8 cellular contexts compared by ENCODE assay signal in the genomic region with DNA sequence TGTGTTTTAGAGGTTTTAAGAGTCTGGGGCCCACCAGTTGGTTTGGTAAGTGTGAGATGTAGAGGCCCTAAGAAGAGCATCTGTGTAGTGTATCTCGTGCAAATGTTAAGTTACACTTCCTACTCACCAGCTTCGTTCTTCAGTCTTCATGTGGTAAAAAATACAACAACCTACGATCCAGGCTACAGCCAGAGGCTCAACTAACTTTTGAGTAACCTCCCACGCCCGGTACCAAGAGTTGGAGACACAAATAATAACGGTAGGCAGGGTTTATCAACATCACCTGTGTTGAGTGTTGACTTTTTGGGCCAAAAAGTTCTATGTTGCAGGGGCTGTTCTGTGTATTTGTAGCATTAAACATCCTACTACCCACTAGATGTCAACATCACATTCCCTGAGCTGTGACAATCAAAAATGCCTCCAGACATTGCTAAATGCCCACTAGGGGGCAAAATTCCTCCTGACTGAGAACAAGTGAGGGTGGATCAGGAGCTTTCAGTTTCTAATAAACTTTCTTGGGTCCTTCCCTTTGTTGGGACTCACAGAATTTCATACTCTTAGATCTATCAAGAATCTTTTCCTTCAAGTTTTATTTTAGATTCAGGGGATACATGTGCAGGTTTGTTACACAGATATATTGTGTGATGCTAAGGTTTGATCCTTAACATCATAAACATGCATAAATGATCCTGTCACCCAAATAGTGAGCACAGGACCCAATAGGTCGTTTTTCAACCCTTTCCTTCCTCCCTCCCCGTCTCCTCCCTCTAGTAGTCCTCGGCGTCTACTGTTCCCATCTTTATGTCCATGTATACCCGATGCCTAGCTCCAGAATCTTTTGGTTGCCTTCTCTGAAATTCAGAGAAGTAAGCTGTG.
DNase-seq lines count a peak whose midpoint lies in the region; FAIRE-seq and TF ChIP-seq lines count a peak whose summit lies in the region.

No MANE protein-coding gene starts in this region.

- WGBS in mammary epithelial cell (ENCODE audit: low coverage, missing lambda C conversion rate) = 71% methylated on average over 11 of the region's 11 CpGs

- in situ Hi-C loops in mammary epithelial cell (cut with MboI; ENCODE audit: low sequenced_read_pairs in 2 of 2) = loop anchor here (5.0 to 25.0 kb wide), 4 partner anchors 96 to 304 kb away; partner anchors contain the start of gene SLC2A13 (in 1 of the 2)

- no peak overlapping the region for H3K27ac ChIP-seq in mammary epithelial cell (ENCODE audit: insufficient read depth, low read depth, low read length)
- no peak overlapping the region for H3K27ac ChIP-seq in keratinocyte (ENCODE audit: control insufficient read depth, insufficient read depth, low read length)

- no peak overlapping the region for H3K27ac Mint-ChIP-seq in T-helper 2 cell treated with Interferon-gamma antibody and Interleukin-4, amounts not matched to agents 5 μg/mL and 100 μg/mL, for 36 hours

- H3K4me3 Mint-ChIP-seq in T-helper 2 cell treated with Interferon-gamma antibody and Interleukin-4, amounts not matched to agents 5 μg/mL and 100 μg/mL, for 36 hours = peak overlapping the region; percentile 57

- H3K9me3 Mint-ChIP-seq in T-helper 2 cell treated with Interferon-gamma antibody and Interleukin-4, amounts not matched to agents 5 μg/mL and 100 μg/mL, for 36 hours = no peaks in the 10 kb centered on the region

- H3K36me3 ChIP-seq in MG63 = no peaks in the 10 kb centered on the region
- H3K36me3 ChIP-seq in mammary epithelial cell (ENCODE audit: insufficient read depth, low read length) = no peaks in the 10 kb centered on the region
- no peaks in the 10 kb centered on the region for H3K36me3 ChIP-seq in keratinocyte (ENCODE audit: control insufficient read depth in 2 of 2, extremely low read depth in 1 of 2, insufficient read depth in 2 of 2, low read length in 2 of 2)

- no peak overlapping the region for H3K9ac ChIP-seq in mammary epithelial cell (ENCODE audit: insufficient read depth, low read length)
- H3K9ac ChIP-seq in keratinocyte (ENCODE audit: control insufficient read depth, extremely low read depth, insufficient read depth, low read length) = no peak overlapping the region

- POLR2A ChIA-PET in HEK293T (lab: Yijun Ruan, JAX) = interaction anchor here (1.1 to 1.4 kb wide), 2 partner anchors 93 to 95 kb away, joined by 3 to 5 read pairs; partner anchors contain the start of gene SLC2A13

- no TSS peak for BruUV-seq in mammary epithelial cell (replicated peaks; lab: Mats Ljungman, UMichigan)

- peak; percentile 60 for FAIRE-seq in keratinocyte (lab: Jason Lieb, UNC)

- H3K4me1 ChIP-seq in mammary epithelial cell (ENCODE audit: insufficient read depth, low read length) = peaks cover 6% of the 10 kb centered on the region
- no peaks in the 10 kb centered on the region for H3K4me1 ChIP-seq in keratinocyte (ENCODE audit: control insufficient read depth, extremely low read depth, insufficient read depth, low read length)

- H3K27me3 Mint-ChIP-seq in T-helper 2 cell treated with Interferon-gamma antibody and Interleukin-4, amounts not matched to agents 5 μg/mL and 100 μg/mL, for 36 hours (ENCODE audit: low read depth) = no peaks in the 10 kb centered on the region

- TF ChIP-seq CTCF in mammary epithelial cell (conservative IDR thresholded peaks at IDR 0.05 in 1 of 2, IDR thresholded peaks at IDR 0.05 in 1 of 2; ENCODE audit: extremely low read depth in 1 of 2, insufficient read depth in 1 of 2, low read depth in 1 of 2, low read length in 2 of 2) (peak; percentile 74 to 86), keratinocyte (optimal IDR thresholded peaks at IDR 0.05 in 1 of 3, IDR thresholded peaks at IDR 0.05 in 1 of 3, conservative IDR thresholded peaks at IDR 0.05 in 1 of 3; ENCODE audit: extremely low read depth in 1 of 3, insufficient read depth in 2 of 3, low read length in 3 of 3) (peak; percentile 66 to 82 (median 72))

- no peaks in the 10 kb centered on the region for H3K9me1 ChIP-seq in keratinocyte (ENCODE audit: control insufficient read depth, extremely low read depth, insufficient read depth, low read length)

- DNase-seq in activated T-cell treated with anti-CD3 and anti-CD28 coated beads for 1 hour (ENCODE audit: low read depth) (peak; percentile 36), HEK293T (ENCODE audit: extremely low spot score) (peak; percentile 55), MG63 (peak; percentile 17), mammary epithelial cell (peak; percentile 64), keratinocyte (ENCODE audit: low read depth, low spot score) (no peak)
- DNase-seq in activated T-cell treated with anti-CD3 and anti-CD28 coated beads, Interleukin-2, amount 50 U/mL, for 1 hour = no peak
- peak; percentile 47 for DNase-seq in T-helper 2 cell treated with Interferon-gamma antibody and Interleukin-4, amounts not matched to agents 5 μg/mL and 100 μg/mL, for 36 hours (ENCODE audit: low spot score)
- peak; percentile 63 for DNase-seq in stimulated activated CD4-positive, alpha-beta T cell treated with anti-CD3 and anti-CD28 coated beads, Interleukin-4, amount 100 ng/mL, for 24 hours

- CTCF ChIA-PET in HEK293T (lab: Yijun Ruan, JAX) (interaction anchor here (0.7 to 1.8 kb wide), 14 partner anchors 10 to 113 kb away, joined by 3 to 13 read pairs (median 4); partner anchors contain the start of gene SLC2A13), mammary epithelial cell (lab: Charles Lee; ENCODE audit: low non-redundant PET) (interaction anchor here (0.6 to 0.7 kb wide), 6 partner anchors 16 to 910 kb away, joined by 3 to 4 read pairs (median 3); partner anchors contain the start of gene SLC2A13)

- H2AFZ ChIP-seq in mammary epithelial cell (ENCODE audit: low read depth, low read length) (peak overlapping the region; percentile 66), keratinocyte (ENCODE audit: control insufficient read depth, low read length) (peak overlapping the region; percentile 69)

- H3K27me3 ChIP-seq in MG63 (no peaks in the 10 kb centered on the region), mammary epithelial cell (ENCODE audit: insufficient read depth, low read length) (no peaks in the 10 kb centered on the region), keratinocyte (ENCODE audit: control insufficient read depth, extremely low read depth, insufficient read depth, low read length) (no peaks in the 10 kb centered on the region)

- dilution Hi-C loops in mammary epithelial cell (cut with HindIII; ENCODE audit: low sequenced_read_pairs) (no loop called here), keratinocyte (cut with MboI; ENCODE audit: extremely low pct_ligation_motif_present, low sequenced_read_pairs) (no loop called here)

- H4K20me1 ChIP-seq in mammary epithelial cell (ENCODE audit: insufficient read depth, low read length) (no peaks in the 10 kb centered on the region), keratinocyte (ENCODE audit: control insufficient read depth, extremely low read depth, insufficient read depth, low read length) (no peaks in the 10 kb centered on the region)

- H3K4me3 ChIP-seq in MG63 (no peak overlapping the region), mammary epithelial cell (replicated peaks in 1 of 3; ENCODE audit: insufficient read depth in 1 of 3, low read depth in 2 of 3, low read length in 3 of 3) (no peak overlapping the region), keratinocyte (ENCODE audit: control insufficient read depth in 2 of 3, extremely low read depth in 1 of 3, insufficient read depth in 2 of 3, low read depth in 1 of 3, low read length in 3 of 3) (no peak overlapping the region)

- intact Hi-C loops in mammary epithelial cell (cut with micrococcal nuclease) = loop anchor here (1.0 kb wide), 2 partner anchors 96 to 302 kb away; no protein-coding TSS in a partner anchor

- H3K4me2 ChIP-seq in mammary epithelial cell (ENCODE audit: insufficient read depth, low read depth, low read length) (peak overlapping the region; percentile 52), keratinocyte (ENCODE audit: control insufficient read depth, extremely low read depth, insufficient read depth, low read depth, low read length) (peak overlapping the region; percentile 60)

- peaks cover 11% of the 10 kb centered on the region for H3K4me1 Mint-ChIP-seq in T-helper 2 cell treated with Interferon-gamma antibody and Interleukin-4, amounts not matched to agents 5 μg/mL and 100 μg/mL, for 36 hours (ENCODE audit: low read depth)

- no peaks in the 10 kb centered on the region for H3K9me3 ChIP-seq in MG63
- no peaks in the 10 kb centered on the region for H3K9me3 ChIP-seq in mammary epithelial cell (replicated peaks; ENCODE audit: insufficient read depth, low read length)
- no peaks in the 10 kb centered on the region for H3K9me3 ChIP-seq in keratinocyte (ENCODE audit: control insufficient read depth, low read depth, low read length)

- H3K79me2 ChIP-seq in mammary epithelial cell (ENCODE audit: insufficient read depth, low read length) (no peaks in the 10 kb centered on the region), keratinocyte (ENCODE audit: control insufficient read depth, insufficient read depth, low read length) (no peaks in the 10 kb centered on the region)

- H3K36me3 Mint-ChIP-seq in T-helper 2 cell treated with Interferon-gamma antibody and Interleukin-4, amounts not matched to agents 5 μg/mL and 100 μg/mL, for 36 hours (ENCODE audit: low read depth) = no peaks in the 10 kb centered on the region

TF ChIP-seq in HEK293T, 16 proteins besides CTCF, POLR2A, EP300 and RAD21:
- TF ChIP-seq HDGF (IDR thresholded peaks at IDR 0.05; ENCODE audit: borderline replicate concordance) (no peak), LEF1 (IDR thresholded peaks at IDR 0.05; ENCODE audit: borderline replicate concordance) (no peak), FOXM1 (IDR thresholded peaks at IDR 0.05; ENCODE audit: borderline replicate concordance) (no peak), NFRKB (IDR thresholded peaks at IDR 0.05) (no peak), ELF4 (IDR thresholded peaks at IDR 0.05) (no peak), FOXA1 (IDR thresholded peaks at IDR 0.05) (no peak), ARNT (IDR thresholded peaks at IDR 0.05) (no peak), ZNF384 (IDR thresholded peaks at IDR 0.05) (no peak), FOXK2 (IDR thresholded peaks at IDR 0.05) (no peak), BHLHE40 (IDR thresholded peaks at IDR 0.05; ENCODE audit: borderline replicate concordance) (no peak), SP1 (IDR thresholded peaks at IDR 0.05) (no peak)
TF ChIP-seq in HEK293T: peak in this region for 0.

Comparison
In these comparisons a context has a peak if more than half of its experiments do, and no peak if none do; other contexts are left out.
1. DNase-seq: peak in activated T-cell treated with anti-CD3 and anti-CD28 coated beads for 1 hour (single experiment), HEK293T (single experiment), MG63 (single experiment), T-helper 2 cell treated with Interferon-gamma antibody and Interleukin-4, amounts not matched to agents 5 μg/mL and 100 μg/mL, for 36 hours (single experiment), mammary epithelial cell (single experiment) and stimulated activated CD4-positive, alpha-beta T cell treated with anti-CD3 and anti-CD28 coated beads, Interleukin-4, amount 100 ng/mL, for 24 hours (single experiment); none in activated T-cell treated with anti-CD3 and anti-CD28 coated beads, Interleukin-2, amount 50 U/mL, for 1 hour (single experiment) and keratinocyte (single experiment).